Comparison of ENCODE assay signal across 7 cellular contexts in genomic region chr10:86970152-86970886, GRCh38.
DNase-seq lines count a peak whose midpoint lies in the region; TF ChIP-seq lines count a peak whose summit lies in the region.

No MANE protein-coding gene starts in this region.

- no peaks in the 10 kb centered on the region for H3K9me2 ChIP-seq in SU-DHL-6 (replicated peaks; ENCODE audit: insufficient read depth, low read length)

- H4K20me1 ChIP-seq in SU-DHL-6 (ENCODE audit: low read depth, low read length): no peaks in the 10 kb centered on the region

- peaks cover 64% of the 10 kb centered on the region for H3K4me1 ChIP-seq in mucosa of stomach (ENCODE audit: control insufficient read depth, insufficient read depth, low read length)

- H3K9me3 ChIP-seq in SU-DHL-6 (ENCODE audit: insufficient read depth, low read length) (no peaks in the 10 kb centered on the region), mucosa of stomach (ENCODE audit: control insufficient read depth, low read length) (no peaks in the 10 kb centered on the region)

- H3K27me3 ChIP-seq in SU-DHL-6 (ENCODE audit: low read length): no peaks in the 10 kb centered on the region
- peaks cover 30% of the 10 kb centered on the region for H3K27me3 ChIP-seq in mucosa of stomach (ENCODE audit: control insufficient read depth, insufficient read depth, low read length)

- DNase-seq in GM20000 (ENCODE audit: low spot score) (peak; percentile 57), epithelial cell of prostate (ENCODE audit: low read depth, low spot score) (no peak), SHP77 (lab: John Stamatoyannopoulos, UW) (no peak), NCI-H345 (lab: John Stamatoyannopoulos, UW) (no peak), NCI-H1694 treated with DMSO at 0.1 percent for 48 hours (lab: John Stamatoyannopoulos, UW) (no peak)

- TF ChIP-seq CTCF in GM20000 (IDR thresholded peaks at IDR 0.05; ENCODE audit: extremely low read depth, missing control alignments): no peak
- TF ChIP-seq CTCF in SU-DHL-6 (IDR thresholded peaks at IDR 0.05; ENCODE audit: insufficient read depth, low read length, poor library complexity, severe bottlenecking): no peak

- H3F3A ChIP-seq in SU-DHL-6 (ENCODE audit: insufficient read depth): no peaks in the 10 kb centered on the region

- peak overlapping the region; percentile 68 for H3K4me2 ChIP-seq in SU-DHL-6 (ENCODE audit: low read depth, low read length, poor library complexity, severe bottlenecking)

- H3K4me3 ChIP-seq in SU-DHL-6 (ENCODE audit: insufficient read depth, low read length, poor library complexity, severe bottlenecking) (peak overlapping the region; percentile 53), mucosa of stomach (ENCODE audit: low read length) (no peak overlapping the region)

- H3K9ac ChIP-seq in SU-DHL-6 (ENCODE audit: low read length): peak overlapping the region; percentile 61
- peak overlapping the region; percentile 82 for H3K9ac ChIP-seq in mucosa of stomach (ENCODE audit: low read length)

- H3K79me2 ChIP-seq in SU-DHL-6 (ENCODE audit: insufficient read depth, low read length): no peaks in the 10 kb centered on the region

- H3K27ac ChIP-seq in SU-DHL-6 (ENCODE audit: low read depth, low read length) (no peak overlapping the region), epithelial cell of prostate (peak overlapping the region; percentile 97)

- peak overlapping the region; percentile 97 for H2AFZ ChIP-seq in SU-DHL-6 (ENCODE audit: low read depth, low read length, severe bottlenecking)

- no peaks in the 10 kb centered on the region for H3K36me3 ChIP-seq in SU-DHL-6 (ENCODE audit: low read length)
- H3K36me3 ChIP-seq in mucosa of stomach (ENCODE audit: control insufficient read depth, insufficient read depth, low read length): no peaks in the 10 kb centered on the region
